18 cellular contexts compared by ENCODE assay signal in genomic region chr4:163662761-163663160, GRCh38.
DNase-seq lines count a peak whose midpoint lies in the region; ATAC-seq and TF ChIP-seq lines count a peak whose summit lies in the region.
"Had no signal": no experiment of that assay in that cellular context is flagged by ENCODE, and none has a peak within 500 bp of the region (broad histone marks: within the 10 kb centered on the region; RNA-seq: fewer than 3 reads in every experiment).

No MANE protein-coding gene starts in this region.

- H3K27ac Mint-ChIP-seq in GM23338 (peak overlapping the region; percentile 26; the same call in 1 of the 2 replicates), IgD-negative memory B cell (peak overlapping the region; percentile 95 to 99 (median 97))
- peak overlapping the region; percentile 97 for H3K27ac Mint-ChIP-seq in stimulated activated memory B cell treated with anti-CD40 and anti-IgM and Interleukin-4, amounts not matched to agents 10 μg/mL and 1 μg/mL and 100 μg/mL, for 72 hours
- no peak overlapping the region for H3K27ac Mint-ChIP-seq in activated CD8-positive, alpha-beta memory T cell treated with anti-CD3 and anti-CD28 coated beads, Interleukin-2, amount 10 ng/mL, durations not matched to agents 7 days and 5 days
- H3K27ac Mint-ChIP-seq: activated naive CD8-positive, alpha-beta T cell treated with anti-CD3 and anti-CD28 coated beads, Interleukin-2, amount 10 ng/mL, durations not matched to agents 7 days and 5 days had no signal

- H3K79me2 ChIP-seq in GM23338 (replicated peaks; ENCODE audit: insufficient read depth) (no peaks in the 10 kb centered on the region), trophoblast cell (ENCODE audit: control insufficient read depth, insufficient read depth, low read length, poor library complexity) (no peaks in the 10 kb centered on the region)

- H3K4me1 Mint-ChIP-seq in GM23338 = no peaks in the 10 kb centered on the region
- peaks cover 45 to 56% (median 55%) of the 10 kb centered on the region in 3 donors for H3K4me1 Mint-ChIP-seq in IgD-negative memory B cell
- H3K4me1 Mint-ChIP-seq in stimulated activated memory B cell treated with anti-CD40 and anti-IgM and Interleukin-4, amounts not matched to agents 10 μg/mL and 1 μg/mL and 100 μg/mL, for 72 hours = peaks cover 57% of the 10 kb centered on the region
- H3K4me1 Mint-ChIP-seq in activated CD8-positive, alpha-beta memory T cell treated with anti-CD3 and anti-CD28 coated beads, Interleukin-2, amount 10 ng/mL, durations not matched to agents 7 days and 5 days = no peaks in the 10 kb centered on the region
- H3K4me1 Mint-ChIP-seq: H9 had no signal

- CTCF ChIA-PET in activated CD8-positive, alpha-beta memory T cell treated with anti-CD3 and anti-CD28 coated beads, Interleukin-2, amount 10 ng/mL, durations not matched to agents 7 days and 5 days (lab: Charles Lee) = no interaction called here

- no peak overlapping the region for H2AK5ac ChIP-seq in trophoblast cell (ENCODE audit: low read length)

- H3K27me3 ChIP-seq in GM23338 (ENCODE audit: insufficient read depth) = no peaks in the 10 kb centered on the region
- no peaks in the 10 kb centered on the region for H3K27me3 ChIP-seq in trophoblast cell (ENCODE audit: insufficient read depth, low read length)

- H3K4me3 ChIP-seq in GM23338 (no peak overlapping the region), trophoblast cell (ENCODE audit: low read depth, low read length) (no peak overlapping the region)

- H3K27ac ChIP-seq in GM23338 (ENCODE audit: low read depth) (no peak overlapping the region), trophoblast cell (ENCODE audit: low read depth, low read length) (no peak overlapping the region)
- H3K27ac ChIP-seq: 22Rv1 had no signal

- H3K9me3 Mint-ChIP-seq in GM23338 (peaks cover 6% of the 10 kb centered on the region; the same call in 2 of the 3 replicates), IgD-negative memory B cell (peaks cover 0 to 7% (median 4%) of the 10 kb centered on the region in 3 donors)
- peaks cover 2% of the 10 kb centered on the region for H3K9me3 Mint-ChIP-seq in stimulated activated memory B cell treated with anti-CD40 and anti-IgM and Interleukin-4, amounts not matched to agents 10 μg/mL and 1 μg/mL and 100 μg/mL, for 72 hours
- no peaks in the 10 kb centered on the region for H3K9me3 Mint-ChIP-seq in activated CD8-positive, alpha-beta memory T cell treated with anti-CD3 and anti-CD28 coated beads, Interleukin-2, amount 10 ng/mL, durations not matched to agents 7 days and 5 days (ENCODE audit: low read depth)
- H3K9me3 Mint-ChIP-seq: activated naive CD8-positive, alpha-beta T cell treated with anti-CD3 and anti-CD28 coated beads, Interleukin-2, amount 10 ng/mL, durations not matched to agents 7 days and 5 days had no signal

- no peak for ATAC-seq in GM23338
- ATAC-seq in stimulated activated memory B cell treated with anti-CD40 and anti-IgM and Interleukin-4, amounts not matched to agents 10 μg/mL and 1 μg/mL and 100 μg/mL, for 72 hours = peak; percentile 81
- ATAC-seq in activated CD8-positive, alpha-beta memory T cell treated with anti-CD3 and anti-CD28 coated beads, Interleukin-2, amount 10 ng/mL, durations not matched to agents 7 days and 5 days = no peak

- H2BK12ac ChIP-seq in trophoblast cell (ENCODE audit: low read length) = no peak overlapping the region

- H3K4me2 ChIP-seq in GM23338 = no peak overlapping the region
- H3K4me2 ChIP-seq in trophoblast cell (ENCODE audit: low read length) = no peak overlapping the region

- H3K4me1 ChIP-seq in GM23338 (ENCODE audit: insufficient read depth) = no peaks in the 10 kb centered on the region
- no peaks in the 10 kb centered on the region for H3K4me1 ChIP-seq in trophoblast cell (ENCODE audit: control insufficient read depth in 1 of 2, insufficient read depth in 2 of 2, low read length in 2 of 2)

- no CpG with 5 or more reads among the region's 6 CpGs for WGBS in trophoblast cell (ENCODE audit: extremely low coverage, insufficient coverage, insufficient read length)

- H3K79me1 ChIP-seq in trophoblast cell (ENCODE audit: low read length) = no peaks in the 10 kb centered on the region

- no peak overlapping the region for H3K4ac ChIP-seq in trophoblast cell (ENCODE audit: low read depth, low read length)

- no peak for TF ChIP-seq CTCF in GM23338 (conservative IDR thresholded peaks at IDR 0.05; ENCODE audit: low read depth in 2 of 2)

- no peaks in the 10 kb centered on the region for H4K20me1 ChIP-seq in GM23338 (replicated peaks; ENCODE audit: insufficient read depth)

- H4K91ac ChIP-seq in trophoblast cell (ENCODE audit: low read depth, low read length) = no peak overlapping the region

- peak overlapping the region; percentile 89; the same call in 1 of the 2 replicates for H2AFZ ChIP-seq in GM23338
- no peak overlapping the region for H2AFZ ChIP-seq in trophoblast cell (ENCODE audit: insufficient read depth, low read length, poor library complexity)

- no peaks in the 10 kb centered on the region for H3K9me2 ChIP-seq in GM23338 (ENCODE audit: insufficient read depth)

- H3F3A ChIP-seq in GM23338 (replicated peaks; ENCODE audit: low read depth) = no peaks in the 10 kb centered on the region

- no peak overlapping the region for H2BK5ac ChIP-seq in trophoblast cell (ENCODE audit: low read depth, low read length, poor library complexity)

- H4K8ac ChIP-seq in trophoblast cell (ENCODE audit: low read depth, low read length) = no peak overlapping the region

- DNase-seq in DMS53 (lab: John Stamatoyannopoulos, UW) (peak; percentile 26), DMS53 treated with DMSO at 0.1 percent for 48 hours (lab: John Stamatoyannopoulos, UW; ENCODE audit: unreplicated experiment) (no peak), GM23338 (ENCODE audit: low spot score) (no peak), trophoblast cell (no peak), GDM1 (lab: John Stamatoyannopoulos, UW) (no peak)
- no peak for DNase-seq in activated CD8-positive, alpha-beta memory T cell treated with anti-CD3 and anti-CD28 coated beads, Interleukin-2, amount 10 ng/mL, durations not matched to agents 7 days and 5 days
- DNase-seq: activated CD4-positive, CD25-positive, alpha-beta regulatory T cell; activated CD8-positive, alpha-beta memory T cell treated with anti-CD3 and anti-CD28 coated beads, Interleukin-2, amount 50 U/mL, for 48 hours; activated naive CD8-positive, alpha-beta T cell treated with anti-CD3 and anti-CD28 coated beads, Interleukin-2, amount 10 ng/mL, durations not matched to agents 7 days and 5 days; caudate nucleus; foreskin melanocyte; H9; mesendoderm; NCI-H1105 had no signal

- H3K9me3 ChIP-seq in trophoblast cell (ENCODE audit: insufficient read depth, low read depth, low read length) = no peaks in the 10 kb centered on the region

- H3K27me3 Mint-ChIP-seq in GM23338 (ENCODE audit: insufficient read depth, low read depth, poor library complexity) (peaks cover 1% of the 10 kb centered on the region), IgD-negative memory B cell (no peaks in the 10 kb centered on the region)
- no peaks in the 10 kb centered on the region for H3K27me3 Mint-ChIP-seq in stimulated activated memory B cell treated with anti-CD40 and anti-IgM and Interleukin-4, amounts not matched to agents 10 μg/mL and 1 μg/mL and 100 μg/mL, for 72 hours
- no peaks in the 10 kb centered on the region for H3K27me3 Mint-ChIP-seq in activated CD8-positive, alpha-beta memory T cell treated with anti-CD3 and anti-CD28 coated beads, Interleukin-2, amount 10 ng/mL, durations not matched to agents 7 days and 5 days
- H3K27me3 Mint-ChIP-seq: activated naive CD8-positive, alpha-beta T cell treated with anti-CD3 and anti-CD28 coated beads, Interleukin-2, amount 10 ng/mL, durations not matched to agents 7 days and 5 days; CD4-positive, alpha-beta memory T cell had no signal

- H3K36me3 Mint-ChIP-seq in GM23338 (ENCODE audit: low read depth) (no peaks in the 10 kb centered on the region), IgD-negative memory B cell (peaks cover under 1% of the 10 kb centered on the region)
- no peaks in the 10 kb centered on the region for H3K36me3 Mint-ChIP-seq in stimulated activated memory B cell treated with anti-CD40 and anti-IgM and Interleukin-4, amounts not matched to agents 10 μg/mL and 1 μg/mL and 100 μg/mL, for 72 hours
- H3K36me3 Mint-ChIP-seq in activated CD8-positive, alpha-beta memory T cell treated with anti-CD3 and anti-CD28 coated beads, Interleukin-2, amount 10 ng/mL, durations not matched to agents 7 days and 5 days = no peaks in the 10 kb centered on the region
- H3K36me3 Mint-ChIP-seq: activated naive CD8-positive, alpha-beta T cell treated with anti-CD3 and anti-CD28 coated beads, Interleukin-2, amount 10 ng/mL, durations not matched to agents 7 days and 5 days had no signal

- H3K14ac ChIP-seq in trophoblast cell (ENCODE audit: low read length) = no peak overlapping the region

- no peak overlapping the region for H2BK120ac ChIP-seq in trophoblast cell (ENCODE audit: insufficient read depth, low read length, poor library complexity)

- no peak overlapping the region for H3K18ac ChIP-seq in trophoblast cell (ENCODE audit: low read length)

- no peak overlapping the region for H4K12ac ChIP-seq in trophoblast cell (ENCODE audit: low read depth, low read length)

- H3K4me3 Mint-ChIP-seq in GM23338 (no peak overlapping the region), IgD-negative memory B cell (peak overlapping the region; percentile 80 to 92 (median 84))
- H3K4me3 Mint-ChIP-seq in stimulated activated memory B cell treated with anti-CD40 and anti-IgM and Interleukin-4, amounts not matched to agents 10 μg/mL and 1 μg/mL and 100 μg/mL, for 72 hours = peak overlapping the region; percentile 74
- no peak overlapping the region for H3K4me3 Mint-ChIP-seq in activated CD8-positive, alpha-beta memory T cell treated with anti-CD3 and anti-CD28 coated beads, Interleukin-2, amount 10 ng/mL, durations not matched to agents 7 days and 5 days
- H3K4me3 Mint-ChIP-seq: activated naive CD8-positive, alpha-beta T cell treated with anti-CD3 and anti-CD28 coated beads, Interleukin-2, amount 10 ng/mL, durations not matched to agents 7 days and 5 days; H9 had no signal

- H3K9ac ChIP-seq in trophoblast cell (ENCODE audit: low read length) = no peak overlapping the region

- H3K36me3 ChIP-seq in GM23338 (ENCODE audit: insufficient read depth) (no peaks in the 10 kb centered on the region), trophoblast cell (ENCODE audit: control insufficient read depth in 1 of 2, insufficient read depth in 2 of 2, low read length in 2 of 2) (no peaks in the 10 kb centered on the region)

- H3K23ac ChIP-seq in trophoblast cell (ENCODE audit: low read length) = no peak overlapping the region

TF ChIP-seq in GM23338, 12 proteins besides CTCF, POLR2A, EP300 and RAD21 (continues in another document):
- no peak for TF ChIP-seq POLR2AphosphoS5 (IDR thresholded peaks at IDR 0.05; ENCODE audit: low read depth)
- no peak for TF ChIP-seq JUNB (IDR thresholded peaks at IDR 0.05; ENCODE audit: unreplicated experiment)
- TF ChIP-seq NANOG (IDR thresholded peaks at IDR 0.05; ENCODE audit: borderline replicate concordance) = no peak

Comparison
In these comparisons a context has a peak if more than half of its experiments do, and no peak if none do; other contexts are left out.
1. H3K4me3 Mint-ChIP-seq: peak in IgD-negative memory B cell (4 of 4) and stimulated activated memory B cell treated with anti-CD40 and anti-IgM and Interleukin-4, amounts not matched to agents 10 μg/mL and 1 μg/mL and 100 μg/mL, for 72 hours (single experiment); none in GM23338 (single experiment) and activated CD8-positive, alpha-beta memory T cell treated with anti-CD3 and anti-CD28 coated beads, Interleukin-2, amount 10 ng/mL, durations not matched to agents 7 days and 5 days (single experiment).